ENCODE assay signal across 9 cellular contexts in the genomic region with DNA sequence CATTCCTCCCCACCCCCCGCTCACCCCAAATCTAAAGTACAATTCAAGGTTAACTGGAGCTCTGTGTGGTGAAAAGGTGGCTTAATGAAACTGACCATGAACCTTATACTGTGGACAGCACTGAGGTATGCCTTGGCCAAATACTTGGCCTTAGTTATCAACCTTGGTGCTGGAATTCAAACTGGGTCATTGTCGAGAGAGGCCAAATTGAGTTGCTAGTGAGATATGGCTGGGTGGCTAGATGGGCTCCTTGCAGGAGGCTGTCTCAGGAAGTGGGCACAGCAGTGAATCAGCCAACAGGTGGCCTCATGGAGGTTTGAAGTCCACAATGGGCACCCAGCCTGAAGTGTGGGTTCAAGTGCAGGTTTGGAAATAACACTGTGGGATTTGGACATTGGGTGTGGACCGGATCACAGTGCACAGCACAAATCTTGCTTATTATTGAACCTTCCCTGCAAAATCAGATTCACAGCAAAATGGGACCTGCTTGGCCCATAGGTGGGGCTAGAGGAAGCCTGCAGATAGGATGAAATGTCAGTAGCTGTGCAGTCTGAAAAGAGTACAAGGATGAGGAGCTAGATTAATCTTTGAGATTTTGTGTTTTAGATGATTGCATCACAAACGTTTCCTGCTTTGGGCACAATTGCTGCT. TPM values are rescaled to one million over a fixed set of nuclear protein-coding genes. Genes with fewer than 3 reads are reported as not detected.
DNase-seq lines count a peak whose midpoint lies in the region; ATAC-seq, FAIRE-seq and TF ChIP-seq lines count a peak whose summit lies in the region.
"Had no signal": no experiment of that assay in that cellular context is flagged by ENCODE, and none has a peak within 500 bp of the region (broad histone marks: within the 10 kb centered on the region; RNA-seq: fewer than 3 reads in every experiment).

No MANE protein-coding gene starts in this region.

- no peaks in the 10 kb centered on the region for H3K27me3 Mint-ChIP-seq in CD4-positive, alpha-beta T cell
- H3K27me3 Mint-ChIP-seq in Calu3 (ENCODE audit: unreplicated experiment): no peaks in the 10 kb centered on the region
- H3K27me3 Mint-ChIP-seq: T-cell had no signal

- H3K36me3 ChIP-seq in SK-N-SH (replicated peaks in 1 of 2; ENCODE audit: control insufficient read depth in 1 of 2, insufficient read depth in 2 of 2, low read length in 1 of 2): no peaks in the 10 kb centered on the region
- H3K36me3 ChIP-seq in kidney (ENCODE audit: control insufficient read depth in 1 of 2, insufficient read depth in 2 of 2, low read length in 2 of 2): no peaks in the 10 kb centered on the region

- peaks cover 3% of the 10 kb centered on the region; the same call in 1 of the 2 replicates for H4K20me1 ChIP-seq in SK-N-SH (ENCODE audit: insufficient read depth)

- H3K9me3 ChIP-seq in CD4-positive, alpha-beta T cell (ENCODE audit: control insufficient read depth, low read length): no peaks in the 10 kb centered on the region
- no peaks in the 10 kb centered on the region for H3K9me3 ChIP-seq in SK-N-SH
- H3K9me3 ChIP-seq in kidney (ENCODE audit: control insufficient read depth in 1 of 2, low read length in 2 of 2): no peaks in the 10 kb centered on the region

- H3K27ac ChIP-seq in CD4-positive, alpha-beta T cell (ENCODE audit: low read depth, low read length): no peak overlapping the region
- H3K27ac ChIP-seq in SK-N-SH (ENCODE audit: low read depth in 2 of 2, low read length in 1 of 2) (no peak overlapping the region), kidney (ENCODE audit: low read depth in 2 of 2, low read length in 2 of 2) (no peak overlapping the region)

- TF ChIP-seq CTCF in CD4-positive, alpha-beta T cell (IDR thresholded peaks at IDR 0.05): peak; percentile 18
- peak; percentile 59 for TF ChIP-seq CTCF in HFF-Myc (IDR thresholded peaks at IDR 0.05; ENCODE audit: low read depth, low read length, missing control alignments)
- peak; percentile 54 for TF ChIP-seq CTCF in SK-N-SH (IDR thresholded peaks at IDR 0.05)
- peak; percentile 20 for TF ChIP-seq CTCF in kidney (IDR thresholded peaks at IDR 0.05; ENCODE audit: borderline replicate concordance, extremely low read depth, insufficient read depth)
- no peak for TF ChIP-seq CTCF in lower leg skin (IDR thresholded peaks at IDR 0.05)
- no peak for TF ChIP-seq CTCF in Calu3 (IDR thresholded peaks at IDR 0.05; ENCODE audit: unreplicated experiment)

- no peak for FAIRE-seq in kidney (lab: Jason Lieb, UNC)

- no peak overlapping the region for H3K27ac Mint-ChIP-seq in CD4-positive, alpha-beta T cell
- H3K27ac Mint-ChIP-seq in Calu3 (ENCODE audit: unreplicated experiment): no peak overlapping the region
- H3K27ac Mint-ChIP-seq: T-cell had no signal

- no peaks in the 10 kb centered on the region for H3K36me3 Mint-ChIP-seq in CD4-positive, alpha-beta T cell (ENCODE audit: low read depth)
- no peaks in the 10 kb centered on the region for H3K36me3 Mint-ChIP-seq in Calu3 (ENCODE audit: insufficient read depth, unreplicated experiment)
- H3K36me3 Mint-ChIP-seq: T-cell had no signal

- no TSS peak for BruUV-seq in Calu3 (replicated peaks; lab: Mats Ljungman, UMichigan)

- no peaks in the 10 kb centered on the region for H3K27me3 ChIP-seq in CD4-positive, alpha-beta T cell (ENCODE audit: control insufficient read depth, insufficient read depth, low read length)
- no peaks in the 10 kb centered on the region for H3K27me3 ChIP-seq in SK-N-SH (ENCODE audit: insufficient read depth)

- POLR2A ChIA-PET in CD4-positive, alpha-beta T cell (lab: Charles Lee): no interaction called here
- POLR2A ChIA-PET in SK-N-SH (lab: Yijun Ruan, JAX): no interaction called here

- no peak overlapping the region for H2AFZ ChIP-seq in SK-N-SH (ENCODE audit: low read depth)

- intact Hi-C loops in CD4-positive, alpha-beta T cell (cut with DNase I, micrococcal nuclease): no loop called here
- intact Hi-C loops in kidney (cut with DNase I) (no loop called here), lower leg skin (cut with DNase I; ENCODE audit: low total_unique reads) (no loop called here), Calu3 (cut with micrococcal nuclease; ENCODE audit: unreplicated experiment) (loop anchor here (10.0 kb wide), 2 partner anchors 203 to 327 kb away; no protein-coding TSS in a partner anchor)

- no peak for TF ChIP-seq POLR2A in lower leg skin (IDR thresholded peaks at IDR 0.05)

- H3K9ac ChIP-seq in SK-N-SH (no peak overlapping the region), kidney (ENCODE audit: low read length in 2 of 2) (no peak overlapping the region)

- H3K4me1 ChIP-seq in SK-N-SH (ENCODE audit: control insufficient read depth in 1 of 2, insufficient read depth in 2 of 2, low read depth in 1 of 2, low read length in 1 of 2) (peaks cover 7 to 9% of the 10 kb centered on the region in 2 experiments; a peak in 3 of 4 replicates), kidney (ENCODE audit: control insufficient read depth in 1 of 2, insufficient read depth in 1 of 2, low read depth in 1 of 2, low read length in 2 of 2) (peaks cover 0 to 11% of the 10 kb centered on the region in 2 donors)

- no peak for TF ChIP-seq EP300 in SK-N-SH (IDR thresholded peaks at IDR 0.05; ENCODE audit: borderline replicate concordance in 1 of 2, low read depth in 1 of 2, low read length in 1 of 2)

- CTCF ChIA-PET in CD4-positive, alpha-beta T cell (lab: Charles Lee): no interaction called here
- CTCF ChIA-PET in SK-N-SH (lab: Yijun Ruan, JAX): interaction anchor here (0.6 to 1.5 kb wide), 6 partner anchors 11 to 572 kb away, joined by 3 to 5 read pairs (median 3); no protein-coding TSS in a partner anchor
- CTCF ChIA-PET in Calu3 (lab: Charles Lee): no interaction called here

- peaks cover 83% of the 10 kb centered on the region for H3K79me2 ChIP-seq in SK-N-SH (ENCODE audit: insufficient read depth)

- DNase-seq in CD4-positive, alpha-beta T cell: no peak
- no peak for DNase-seq in HFF-Myc (ENCODE audit: extremely low read depth, low read depth)
- peak; percentile 20 for DNase-seq in SK-N-SH
- DNase-seq in kidney: no peak
- no peak for DNase-seq in lower leg skin (ENCODE audit: low spot score in 2 of 2)
- DNase-seq in activated T-cell treated with anti-CD3 and anti-CD28 coated beads, Interleukin-2, amount 50 U/mL, for 48 hours: no peak
- DNase-seq in Calu3: no peak
- DNase-seq: T-cell had no signal

- H3K4me3 Mint-ChIP-seq in CD4-positive, alpha-beta T cell: no peak overlapping the region
- no peak overlapping the region for H3K4me3 Mint-ChIP-seq in Calu3 (ENCODE audit: low read depth, unreplicated experiment)
- H3K4me3 Mint-ChIP-seq: T-cell had no signal

- no peaks in the 10 kb centered on the region for H3K9me2 ChIP-seq in SK-N-SH

- H3K4me3 ChIP-seq in HFF-Myc (replicated peaks; ENCODE audit: low read depth, low read length): no peak overlapping the region
- H3K4me3 ChIP-seq in SK-N-SH (ENCODE audit: low read depth in 2 of 2, low read length in 1 of 2): no peak overlapping the region; a peak in 1 of 4 replicates
- no peak overlapping the region for H3K4me3 ChIP-seq in kidney (ENCODE audit: low read length in 2 of 2)
- no peak overlapping the region for H3K4me3 ChIP-seq in lower leg skin (ENCODE audit: low read depth, poor library complexity, severe bottlenecking)

- H3K9me3 Mint-ChIP-seq in CD4-positive, alpha-beta T cell: no peaks in the 10 kb centered on the region
- no peaks in the 10 kb centered on the region for H3K9me3 Mint-ChIP-seq in Calu3 (ENCODE audit: low read depth, unreplicated experiment)

- no peaks in the 10 kb centered on the region for H3F3A ChIP-seq in SK-N-SH (replicated peaks; ENCODE audit: insufficient read depth)

- H3K4me2 ChIP-seq in SK-N-SH: no peak overlapping the region

- H3K4me1 Mint-ChIP-seq in CD4-positive, alpha-beta T cell (ENCODE audit: low read depth): peaks cover 23% of the 10 kb centered on the region
- peaks cover 8% of the 10 kb centered on the region for H3K4me1 Mint-ChIP-seq in Calu3 (ENCODE audit: low read depth, unreplicated experiment)

- WGBS in SK-N-SH (ENCODE audit: low lambda C conversion rate): 72% methylated on average over 3 of the region's 4 CpGs
- 77 to 81% methylated on average over 4 of the region's 4 CpGs for WGBS in lower leg skin, 2 donors

- ATAC-seq in CD4-positive, alpha-beta T cell (ENCODE audit: poor library complexity): no peak
- ATAC-seq in HG03442 (IDR thresholded peaks at IDR 0.05; ENCODE audit: unreplicated experiment): no peak

- TF ChIP-seq RAD21 in SK-N-SH (IDR thresholded peaks at IDR 0.05; ENCODE audit: low read length): peak; percentile 59

TF ChIP-seq in SK-N-SH, 30 proteins besides CTCF, POLR2A, EP300 and RAD21:
- TF ChIP-seq JUND (IDR thresholded peaks at IDR 0.05) (no peak), NFIC (IDR thresholded peaks at IDR 0.05; ENCODE audit: borderline replicate concordance) (no peak), RCOR1 (IDR thresholded peaks at IDR 0.05; ENCODE audit: low read length) (no peak), SMC3 (IDR thresholded peaks at IDR 0.05; ENCODE audit: low read depth, low read length) (peak; percentile 3; the same call in 1 of the 2 replicates)
TF ChIP-seq in SK-N-SH: peak in this region for 1.

RNA-seq across cellular contexts. Expression of a gene that starts 5.6 kb away (rescaled TPM):
- 1 to 10 TPM; 1.0 to 3.9 TPM for total RNA-seq in CD4-positive, alpha-beta T cell
- polyA plus RNA-seq in SK-N-SH (2012; rRNA removed) (10.2 and 14.7 TPM in 2 replicates), kidney (ENCODE audit: insufficient read depth, low read depth, low replicate concordance) (11.6 TPM)
- 11.9 and 12.3 TPM in 2 replicates for polyA plus RNA-seq in SK-N-SH (2012; cell fraction: cytosol; rRNA removed)
- polyA plus RNA-seq in SK-N-SH (2012; cell fraction: nucleus; rRNA removed): 23.2 and 30.6 TPM in 2 replicates
- total RNA-seq in kidney (37.7 TPM), lower leg skin (10 to 100 TPM; 36.0 to 37.6 (median 36.6) TPM), Calu3 (2022) (29.6 and 38.2 TPM in 2 replicates)

Comparison
In these comparisons a context has a peak if more than half of its experiments do, and no peak if none do; other contexts are left out.
1. CTCF ChIP-seq: peak in CD4-positive, alpha-beta T cell (single experiment), HFF-Myc (single experiment), SK-N-SH (single experiment) and kidney (single experiment); none in lower leg skin (0 of 3) and Calu3 (single experiment).